26 cellular contexts compared by ENCODE assay signal in genomic region chr5:157818368-157818767, GRCh38. TPM values are rescaled to one million over a fixed set of nuclear protein-coding genes. Genes with fewer than 3 reads are reported as not detected.
DNase-seq lines count a peak whose midpoint lies in the region; ATAC-seq, FAIRE-seq and TF ChIP-seq lines count a peak whose summit lies in the region.
"Had no signal": no experiment of that assay in that cellular context is flagged by ENCODE, and none has a peak within 500 bp of the region (broad histone marks: within the 10 kb centered on the region; RNA-seq: fewer than 3 reads in every experiment).

No MANE protein-coding gene starts in this region.

- H3K4me1 ChIP-seq in H1 (replicated peaks in 1 of 4; ENCODE audit: control insufficient read depth in 3 of 4, insufficient read depth in 4 of 4, low read length in 3 of 4): no peaks in the 10 kb centered on the region; a peak in 1 of 7 replicates
- H3K4me1 ChIP-seq in sigmoid colon: peaks cover 0 to 69% (median 58%) of the 10 kb centered on the region in 4 donors
- H3K4me1 ChIP-seq: BE2C had no signal

- POLR2A ChIA-PET in H1 (lab: Charles Lee; ENCODE audit: partially characterized antibody): no interaction called here
- POLR2A ChIA-PET in naive thymus-derived CD8-positive, alpha-beta T cell (lab: Charles Lee): no interaction called here

- no peak overlapping the region for H4K5ac ChIP-seq in H1 (ENCODE audit: insufficient read length, low read depth, low read length)

- peaks cover 0 to 4% (median 0%) of the 10 kb centered on the region in 9 donors for H3K9me3 Mint-ChIP-seq in naive thymus-derived CD8-positive, alpha-beta T cell
- H3K9me3 Mint-ChIP-seq: CD4-positive, alpha-beta T cell; H9; HFFc6 had no signal

- no peak overlapping the region for H2BK5ac ChIP-seq in H1 (ENCODE audit: low read depth, low read length)

- peaks cover 0 to 64% of the 10 kb centered on the region in 2 experiments; a peak in 2 of 4 replicates for H3K79me2 ChIP-seq in H1 (ENCODE audit: control insufficient read depth in 1 of 2, insufficient read depth in 2 of 2, low read length in 2 of 2)

- no peak overlapping the region for H3K4me3 ChIP-seq in SK-N-MC
- H3K4me3 ChIP-seq in H1 (ENCODE audit: extremely low read depth in 1 of 4, insufficient read depth in 2 of 4, low read depth in 3 of 4, low read length in 4 of 4): no peak overlapping the region
- no peak overlapping the region for H3K4me3 ChIP-seq in sigmoid colon
- H3K4me3 ChIP-seq: A549; BLaER1 treated with 17β-estradiol and CSF1 and Interleukin-3, amounts not matched to agents 10 nM and 100 nM; GM12878; GM23248 had no signal

- no peak overlapping the region for H3K23ac ChIP-seq in H1 (ENCODE audit: insufficient read length)

- H3K9me3 ChIP-seq in SK-N-MC (ENCODE audit: low read depth, low read length) (no peaks in the 10 kb centered on the region), H1 (ENCODE audit: insufficient read depth in 2 of 2, low read depth in 1 of 2, low read length in 1 of 2) (no peaks in the 10 kb centered on the region), sigmoid colon (no peaks in the 10 kb centered on the region)
- H3K9me3 ChIP-seq: A549, BE2C had no signal

- H3K4me3 Mint-ChIP-seq in naive thymus-derived CD8-positive, alpha-beta T cell: no peak overlapping the region
- H3K4me3 Mint-ChIP-seq: CD14-positive monocyte; CD4-positive, alpha-beta T cell; CD8-positive, alpha-beta memory T cell; H9; HFFc6 had no signal

- no peak for TF ChIP-seq CTCF in H1 (IDR thresholded peaks at IDR 0.05; ENCODE audit: control extremely low read depth in 1 of 3, insufficient read depth in 1 of 3, low read depth in 1 of 3, low read length in 3 of 3)
- TF ChIP-seq CTCF in sigmoid colon (IDR thresholded peaks at IDR 0.05): no peak

- CTCF ChIA-PET in H1 (lab: Charles Lee; ENCODE audit: partially characterized antibody): interaction anchor here (1.6 to 4.4 kb wide), 8 partner anchors 10 to 177 kb away, joined by 5 to 63 read pairs (median 8); no protein-coding TSS in a partner anchor

- H4K20me1 ChIP-seq in H1 (replicated peaks in 1 of 2; ENCODE audit: control insufficient read depth in 1 of 2, insufficient read depth in 2 of 2, low read length in 2 of 2): peaks cover 0 to 5% of the 10 kb centered on the region in 2 experiments

- 88% methylated on average over 2 of the region's 2 CpGs; no CpG with 5 or more reads in 1 of the 2 experiments for WGBS in H1 (ENCODE audit: extremely low coverage in 1 of 2, insufficient coverage in 1 of 2, insufficient read length in 1 of 2, insufficient replicate concordance in 2 of 2, low coverage in 1 of 2, low lambda C conversion rate in 2 of 2, missing lambda C conversion rate in 1 of 2), 2 experiments
- WGBS in sigmoid colon, 2 donors: 95 to 98% methylated on average over 2 of the region's 2 CpGs

- no peaks in the 10 kb centered on the region for H3K79me1 ChIP-seq in H1 (ENCODE audit: low read depth, low read length)

- peak overlapping the region; percentile 94; the same call in 1 of the 2 replicates for H3K27ac ChIP-seq in SK-N-MC
- H3K27ac ChIP-seq in H1 (ENCODE audit: low read depth, low read length): no peak overlapping the region
- H3K27ac ChIP-seq in sigmoid colon: peak overlapping the region; percentile 50 to 85 (median 74)
- H3K27ac ChIP-seq: A549; BLaER1 treated with 17β-estradiol and CSF1 and Interleukin-3, amounts not matched to agents 10 nM and 100 nM; GM23248 had no signal

- no peak overlapping the region for H2BK15ac ChIP-seq in H1 (ENCODE audit: low read length)

- no peak overlapping the region for H2AK5ac ChIP-seq in H1 (ENCODE audit: low read depth, low read length)

- H4K8ac ChIP-seq in H1 (ENCODE audit: extremely low read depth, insufficient read depth, low read length): no peak overlapping the region

- no peak overlapping the region for H2AFZ ChIP-seq in H1 (ENCODE audit: low read length)
- H2AFZ ChIP-seq: GM23248 had no signal

- no peak overlapping the region for H3K4ac ChIP-seq in H1 (replicated peaks; ENCODE audit: insufficient read length, low read depth, low read length)

- H3K36me3 Mint-ChIP-seq in naive thymus-derived CD8-positive, alpha-beta T cell: peaks cover 0 to 27% (median 10%) of the 10 kb centered on the region in 3 donors

- no peak for ATAC-seq in naive thymus-derived CD8-positive, alpha-beta T cell
- no peak for ATAC-seq in Right ventricle myocardium inferior
- ATAC-seq: A549, GM12878, HCT116 had no signal

- no peak for TF ChIP-seq EP300 in H1 (IDR thresholded peaks at IDR 0.05; ENCODE audit: borderline replicate concordance in 1 of 2, low read depth in 2 of 2, low read length in 2 of 2)
- no peak for TF ChIP-seq EP300 in sigmoid colon (IDR thresholded peaks at IDR 0.05)

- H2BK20ac ChIP-seq in H1 (ENCODE audit: low read length): no peak overlapping the region

- no peak overlapping the region for H3K56ac ChIP-seq in H1 (replicated peaks; ENCODE audit: insufficient read length, low read depth, low read length)

- no peak for TF ChIP-seq RAD21 in H1 (IDR thresholded peaks at IDR 0.05 in 1 of 2, conservative IDR thresholded peaks at IDR 0.05 in 1 of 2; ENCODE audit: low read depth in 2 of 2, low read length in 2 of 2)

- no peak overlapping the region for H3K18ac ChIP-seq in H1 (ENCODE audit: extremely low read depth, low read length)

- intact Hi-C loops in sigmoid colon (cut with DNase I) (loop anchor here (5.0 to 10.0 kb wide), 4 partner anchors 61 to 1286 kb away; no protein-coding TSS in a partner anchor), Right ventricle myocardium inferior (cut with DNase I) (no loop called here)

- no peak overlapping the region for H2BK12ac ChIP-seq in H1 (ENCODE audit: low read depth, low read length)

- peaks cover 4 to 33% (median 24%) of the 10 kb centered on the region in 4 donors for H3K4me1 Mint-ChIP-seq in naive thymus-derived CD8-positive, alpha-beta T cell

- H3K9ac ChIP-seq in SK-N-MC (ENCODE audit: insufficient read length): no peak overlapping the region
- H3K9ac ChIP-seq in H1 (replicated peaks in 1 of 4; ENCODE audit: extremely low read depth in 1 of 4, low read depth in 3 of 4, low read length in 3 of 4): no peak overlapping the region
- H3K9ac ChIP-seq: BLaER1 treated with 17β-estradiol and CSF1 and Interleukin-3, amounts not matched to agents 10 nM and 100 nM; GM23248 had no signal

- no peaks in the 10 kb centered on the region for H3K27me3 ChIP-seq in H1 (replicated peaks in 1 of 4; ENCODE audit: control insufficient read depth in 3 of 4, extremely low read depth in 1 of 4, insufficient read depth in 3 of 4, low read length in 3 of 4)
- no peaks in the 10 kb centered on the region for H3K27me3 ChIP-seq in sigmoid colon
- H3K27me3 ChIP-seq: BE2C; BLaER1 treated with 17β-estradiol and CSF1 and Interleukin-3, amounts not matched to agents 10 nM and 100 nM had no signal

- no peak for TF ChIP-seq POLR2A in H1 (IDR thresholded peaks at IDR 0.05; ENCODE audit: control extremely low read depth in 1 of 2, low read depth in 2 of 2, low read length in 2 of 2)
- no peak for TF ChIP-seq POLR2A in sigmoid colon (IDR thresholded peaks at IDR 0.05)

- H3K36me3 ChIP-seq in SK-N-MC (ENCODE audit: insufficient read depth, low read length) (peaks cover 26% of the 10 kb centered on the region), H1 (ENCODE audit: control insufficient read depth in 2 of 4, insufficient read depth in 4 of 4, low read length in 3 of 4) (peaks cover 0 to 19% (median 7%) of the 10 kb centered on the region in 4 experiments; a peak in 5 of 8 replicates), sigmoid colon (peaks cover 0 to 10% (median 2%) of the 10 kb centered on the region in 4 donors)

- no peak overlapping the region for H3K4me2 ChIP-seq in H1 (ENCODE audit: insufficient read depth in 1 of 2, low read depth in 2 of 2, low read length in 2 of 2)
- H3K4me2 ChIP-seq: A549 had no signal

- FAIRE-seq in H1 (lab: Jason Lieb, UNC): no peak
- FAIRE-seq: A549, D721Med, GM12878, GM19239 had no signal

- no peak overlapping the region for H3K14ac ChIP-seq in H1 (ENCODE audit: insufficient read length)

- H2BK120ac ChIP-seq in H1 (replicated peaks; ENCODE audit: low read depth, low read length): no peak overlapping the region

- H3K27me3 Mint-ChIP-seq in naive thymus-derived CD8-positive, alpha-beta T cell: no peaks in the 10 kb centered on the region
- H3K27me3 Mint-ChIP-seq: CD4-positive, alpha-beta T cell; CD8-positive, alpha-beta memory T cell had no signal

- no peaks in the 10 kb centered on the region for H3K23me2 ChIP-seq in H1 (ENCODE audit: low read depth, low read length)

- DNase-seq in SK-N-MC (ENCODE audit: low read depth, low spot score): no peak
- no peak for DNase-seq in H1 (ENCODE audit: low read depth in 1 of 2, low spot score in 2 of 2)
- DNase-seq in sigmoid colon: no peak
- DNase-seq in naive thymus-derived CD8-positive, alpha-beta T cell: no peak
- DNase-seq in Right ventricle myocardium inferior (ENCODE audit: missing footprints): no peak
- no peak for DNase-seq in NCI-H2227 treated with DMSO at 0.1 percent for 48 hours (lab: John Stamatoyannopoulos, UW)
- DNase-seq: 8988T; ACHN; AML-193; BE2C; CD4-positive, alpha-beta T cell; CD8-positive, alpha-beta memory T cell; DMS 273 treated with DMSO at 0.1 percent for 48 hours; DMS79; EL; GDM1; GM23248; H9; HFFc6 had no signal

- no peak overlapping the region for H4K91ac ChIP-seq in H1 (replicated peaks; ENCODE audit: insufficient read length, low read length)

- H3K27ac Mint-ChIP-seq in naive thymus-derived CD8-positive, alpha-beta T cell: no peak overlapping the region
- H3K27ac Mint-ChIP-seq: CD14-positive monocyte; CD4-positive, alpha-beta T cell; CD8-positive, alpha-beta memory T cell; H9; HFFc6 had no signal

TF ChIP-seq in H1, 55 proteins besides CTCF, POLR2A, EP300 and RAD21:
- TF ChIP-seq JUND (IDR thresholded peaks at IDR 0.05; ENCODE audit: low read length) (no peak), KDM1A (IDR thresholded peaks at IDR 0.05; ENCODE audit: borderline replicate concordance, low read length) (0 out of 2 replicates have a peak, but pooled peaks have one; percentile 1)
TF ChIP-seq in H1: peak in this region for 1.

RNA-seq across cellular contexts. Expression of gene CLINT1, which starts 40.6 kb away (rescaled TPM):
- 84.7 and 85.9 TPM in 2 replicates for total RNA-seq in H1 (2021; fragmentation: NEBNext Ultra II Directional; extraction: Animal tissue kit (Norgen Biotek cat#: 25700))
- polyA plus RNA-seq in H1 (2011; rRNA removed) (121 and 140 TPM in 2 replicates), sigmoid colon (10 to 100 TPM; 40.2 to 64.1 (median 53.6) TPM)
- polyA plus RNA-seq in H1 (2011; cell fraction: cytosol; rRNA removed): 113 TPM
- 184 TPM for polyA plus RNA-seq in H1 (2011; cell fraction: nucleus; rRNA removed)
- 63.2 to 84.1 TPM (median 78.8 TPM) in 4 replicates for polyA plus RNA-seq in H1 (2012, experiment 1 of 2)
- polyA plus RNA-seq in H1 (2012, experiment 2 of 2): 4.8 TPM
- 61.4 TPM for polyA plus RNA-seq in H1 (2013, experiment 1 of 2)
- 59.7 TPM for polyA plus RNA-seq in H1 (2013, experiment 2 of 2)
- 291 and 319 TPM in 2 replicates for polyA minus RNA-seq in H1 (2011; rRNA and poly(A)+ RNA removed)
- polyA minus RNA-seq in H1 (2011; cell fraction: cytosol; rRNA and poly(A)+ RNA removed): 78.7 TPM
- 111 TPM for polyA minus RNA-seq in H1 (2011; cell fraction: nucleus; rRNA and poly(A)+ RNA removed)
- total RNA-seq in sigmoid colon (100 to 1,000 TPM in 3 of 4 donors, 10 to 100 TPM in 1; 88.1 to 171 (median 109) TPM), Right ventricle myocardium inferior (56.5 TPM)
- 10 to 100 TPM; 65.7 to 68.7 TPM for total RNA-seq in naive thymus-derived CD8-positive, alpha-beta T cell
- 10 to 100 TPM; 64.7 to 75.5 (median 65.0) TPM for polyA plus RNA-seq in naive thymus-derived CD8-positive, alpha-beta T cell
